ENCODE assay signal across 1 cellular context in the genomic region with DNA sequence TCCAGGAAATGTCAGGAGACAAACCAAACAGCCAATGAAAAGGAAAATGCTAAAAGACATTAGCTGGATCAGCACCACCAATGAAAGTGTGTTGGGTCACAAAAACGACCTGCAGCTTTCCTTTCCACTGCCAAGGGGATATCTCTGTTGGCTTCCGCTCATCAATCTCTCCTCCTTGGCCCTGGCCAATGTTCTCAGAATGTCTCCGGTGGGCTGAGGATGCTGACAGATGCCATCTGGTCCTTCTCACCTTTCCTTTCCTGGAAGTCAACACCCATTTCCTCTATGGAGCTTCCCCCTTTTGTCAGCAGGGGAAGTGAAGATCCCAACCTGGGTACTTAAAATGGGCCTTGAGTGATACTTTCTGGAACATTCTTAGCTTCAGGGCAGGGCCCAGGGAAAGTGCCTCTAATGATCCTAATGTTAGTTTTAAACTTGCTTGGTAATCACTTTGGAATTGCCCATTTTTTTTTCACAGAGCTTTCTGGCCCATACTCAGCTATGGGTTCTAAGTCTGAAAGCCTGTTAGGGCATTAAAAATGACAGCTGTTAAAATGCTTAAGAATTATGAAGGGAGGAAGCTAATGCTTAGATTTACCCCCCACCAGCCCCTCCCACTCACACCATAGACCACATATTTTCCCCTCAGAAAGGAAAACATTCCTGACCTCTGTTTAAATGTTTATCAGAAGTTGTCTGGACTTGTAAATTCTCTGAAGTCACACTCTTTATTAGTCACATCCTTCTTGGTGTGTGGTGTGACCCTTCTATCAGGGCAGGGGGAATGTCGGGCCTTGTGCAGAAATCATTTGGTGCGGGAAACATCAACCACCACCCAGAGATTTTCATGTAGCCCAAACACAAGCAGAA.
A peak's percentile ranks its signal among the peaks of the same experiment; 100 is the strongest.
TF ChIP-seq lines count a peak whose summit lies in the region.

No MANE protein-coding gene starts in this region.

TF ChIP-seq in HEK293, 187 proteins besides CTCF, POLR2A, EP300 and RAD21 (continued from another document and continues in another):
- TF ChIP-seq, protein P1, sequence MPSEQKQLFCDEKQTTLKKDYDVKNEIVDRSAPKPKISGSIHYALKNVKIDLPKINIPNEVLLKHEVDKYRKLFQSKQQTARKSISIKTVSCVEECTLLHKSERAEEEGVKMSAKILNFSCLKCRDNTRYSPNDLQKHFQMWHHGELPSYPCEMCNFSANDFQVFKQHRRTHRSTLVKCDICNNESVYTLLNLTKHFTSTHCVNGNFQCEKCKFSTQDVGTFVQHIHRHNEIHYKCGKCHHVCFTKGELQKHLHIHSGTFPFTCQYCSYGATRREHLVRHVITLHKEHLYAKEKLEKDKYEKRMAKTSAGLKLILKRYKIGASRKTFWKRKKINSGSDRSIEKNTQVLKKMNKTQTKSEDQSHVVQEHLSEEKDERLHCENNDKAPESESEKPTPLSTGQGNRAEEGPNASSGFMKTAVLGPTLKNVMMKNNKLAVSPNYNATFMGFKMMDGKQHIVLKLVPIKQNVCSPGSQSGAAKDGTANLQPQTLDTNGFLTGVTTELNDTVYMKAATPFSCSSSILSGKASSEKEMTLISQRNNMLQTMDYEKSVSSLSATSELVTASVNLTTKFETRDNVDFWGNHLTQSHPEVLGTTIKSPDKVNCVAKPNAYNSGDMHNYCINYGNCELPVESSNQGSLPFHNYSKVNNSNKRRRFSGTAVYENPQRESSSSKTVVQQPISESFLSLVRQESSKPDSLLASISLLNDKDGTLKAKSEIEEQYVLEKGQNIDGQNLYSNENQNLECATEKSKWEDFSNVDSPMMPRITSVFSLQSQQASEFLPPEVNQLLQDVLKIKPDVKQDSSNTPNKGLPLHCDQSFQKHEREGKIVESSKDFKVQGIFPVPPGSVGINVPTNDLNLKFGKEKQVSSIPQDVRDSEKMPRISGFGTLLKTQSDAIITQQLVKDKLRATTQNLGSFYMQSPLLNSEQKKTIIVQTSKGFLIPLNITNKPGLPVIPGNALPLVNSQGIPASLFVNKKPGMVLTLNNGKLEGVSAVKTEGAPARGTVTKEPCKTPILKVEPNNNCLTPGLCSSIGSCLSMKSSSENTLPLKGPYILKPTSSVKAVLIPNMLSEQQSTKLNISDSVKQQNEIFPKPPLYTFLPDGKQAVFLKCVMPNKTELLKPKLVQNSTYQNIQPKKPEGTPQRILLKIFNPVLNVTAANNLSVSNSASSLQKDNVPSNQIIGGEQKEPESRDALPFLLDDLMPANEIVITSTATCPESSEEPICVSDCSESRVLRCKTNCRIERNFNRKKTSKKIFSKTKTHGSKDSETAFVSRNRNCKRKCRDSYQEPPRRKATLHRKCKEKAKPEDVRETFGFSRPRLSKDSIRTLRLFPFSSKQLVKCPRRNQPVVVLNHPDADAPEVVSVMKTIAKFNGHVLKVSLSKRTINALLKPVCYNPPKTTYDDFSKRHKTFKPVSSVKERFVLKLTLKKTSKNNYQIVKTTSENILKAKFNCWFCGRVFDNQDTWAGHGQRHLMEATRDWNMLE (tag by site-specific recombination; conservative IDR thresholded peaks at IDR 0.05; ENCODE audit: low read depth): no peak
- TF ChIP-seq KLF1 (tag by site-specific recombination; IDR thresholded peaks at IDR 0.05) (no peak), ZNF24 (tag by site-specific recombination; IDR thresholded peaks at IDR 0.05) (no peak), MEIS1 (CRISPR knock-in tag; IDR thresholded peaks at IDR 0.05; ENCODE audit: borderline replicate concordance) (no peak), ZNF302 (tag by site-specific recombination; IDR thresholded peaks at IDR 0.05; ENCODE audit: low read depth) (no peak), YY1 (tag by site-specific recombination; IDR thresholded peaks at IDR 0.05) (no peak), ZNF521 (tag by site-specific recombination; IDR thresholded peaks at IDR 0.05) (no peak), EGR2 (tag by site-specific recombination; IDR thresholded peaks at IDR 0.05; ENCODE audit: low read depth) (peak; percentile 20; the same call in 1 of the 2 replicates), ZNF366 (tag by site-specific recombination; conservative IDR thresholded peaks at IDR 0.05) (no peak), ZFP41 (tag by site-specific recombination; IDR thresholded peaks at IDR 0.05; ENCODE audit: borderline replicate concordance) (no peak), ZNF707 (tag by site-specific recombination; IDR thresholded peaks at IDR 0.05) (no peak), ZBTB21 (tag by site-specific recombination; IDR thresholded peaks at IDR 0.05) (no peak), ZNF791 (tag by site-specific recombination; IDR thresholded peaks at IDR 0.05) (no peak), ZNF426 (tag by site-specific recombination; IDR thresholded peaks at IDR 0.05) (no peak), ZNF248 (tag by site-specific recombination; IDR thresholded peaks at IDR 0.05) (no peak), ZNF350 (tag by site-specific recombination; IDR thresholded peaks at IDR 0.05) (no peak), ZNF121 (tag by site-specific recombination; IDR thresholded peaks at IDR 0.05) (no peak), SP7 (tag by site-specific recombination; IDR thresholded peaks at IDR 0.05) (peak; percentile 32; the same call in 1 of the 2 replicates), ZNF335 (tag by site-specific recombination; conservative IDR thresholded peaks at IDR 0.05) (no peak), ZNF175 (tag by site-specific recombination; IDR thresholded peaks at IDR 0.05) (no peak), KLF9 (tag by site-specific recombination; IDR thresholded peaks at IDR 0.05; ENCODE audit: low read depth) (0 out of 2 replicates have a peak, but pooled peaks have one; percentile 29), ZXDB (tag by site-specific recombination; IDR thresholded peaks at IDR 0.05) (no peak), PRDM1 (tag by site-specific recombination; IDR thresholded peaks at IDR 0.05) (no peak), ZNF843 (tag by site-specific recombination; IDR thresholded peaks at IDR 0.05) (peak; percentile 46; the same call in 1 of the 2 replicates), ZNF837 (tag by site-specific recombination; IDR thresholded peaks at IDR 0.05) (no peak), SCRT1 (tag by site-specific recombination; IDR thresholded peaks at IDR 0.05; ENCODE audit: borderline replicate concordance) (no peak), ZNF664 (tag by site-specific recombination; IDR thresholded peaks at IDR 0.05) (no peak), HOXD13 (CRISPR knock-in tag; IDR thresholded peaks at IDR 0.05; ENCODE audit: borderline replicate concordance) (0 out of 2 replicates have a peak, but pooled peaks have one; percentile 69), ZEB2 (tag by site-specific recombination; IDR thresholded peaks at IDR 0.05) (peak; percentile 75), ZNF132 (tag by site-specific recombination; IDR thresholded peaks at IDR 0.05; ENCODE audit: borderline replicate concordance) (peak; percentile 56; the same call in 1 of the 2 replicates), ZNF202 (tag by site-specific recombination; IDR thresholded peaks at IDR 0.05; ENCODE audit: borderline replicate concordance) (no peak), ZNF48 (tag by site-specific recombination; IDR thresholded peaks at IDR 0.05) (no peak), TCF7L2 (IDR thresholded peaks at IDR 0.05; ENCODE audit: borderline replicate concordance, low read depth, low read length) (0 out of 2 replicates have a peak, but pooled peaks have one; percentile 34), RBAK (tag by site-specific recombination; IDR thresholded peaks at IDR 0.05) (no peak), ZNF354C (tag by site-specific recombination; IDR thresholded peaks at IDR 0.05; ENCODE audit: borderline replicate concordance, low read depth) (no peak), ZNF16 (tag by site-specific recombination; IDR thresholded peaks at IDR 0.05; ENCODE audit: low read depth) (no peak), ZNF623 (tag by site-specific recombination; IDR thresholded peaks at IDR 0.05) (no peak), ZNF610 (tag by site-specific recombination; IDR thresholded peaks at IDR 0.05; ENCODE audit: borderline replicate concordance) (no peak), FEZF1 (tag by site-specific recombination; IDR thresholded peaks at IDR 0.05) (peak; percentile 37), ZNF548 (tag by site-specific recombination; IDR thresholded peaks at IDR 0.05) (no peak), YY2 (tag by site-specific recombination; IDR thresholded peaks at IDR 0.05) (no peak), ZNF629 (tag by site-specific recombination; IDR thresholded peaks at IDR 0.05) (peak; percentile 50), ZNF701 (tag by site-specific recombination; IDR thresholded peaks at IDR 0.05) (no peak), ZNF660 (tag by site-specific recombination; IDR thresholded peaks at IDR 0.05) (0 out of 2 replicates have a peak, but pooled peaks have one; percentile 74), ZNF19 (tag by site-specific recombination; IDR thresholded peaks at IDR 0.05; ENCODE audit: low read depth) (no peak), ZNF311 (tag by site-specific recombination; IDR thresholded peaks at IDR 0.05; ENCODE audit: borderline replicate concordance) (no peak), OSR2 (tag by site-specific recombination; IDR thresholded peaks at IDR 0.05) (peak; percentile 45; the same call in 1 of the 2 replicates)
- TF ChIP-seq, protein P2, sequence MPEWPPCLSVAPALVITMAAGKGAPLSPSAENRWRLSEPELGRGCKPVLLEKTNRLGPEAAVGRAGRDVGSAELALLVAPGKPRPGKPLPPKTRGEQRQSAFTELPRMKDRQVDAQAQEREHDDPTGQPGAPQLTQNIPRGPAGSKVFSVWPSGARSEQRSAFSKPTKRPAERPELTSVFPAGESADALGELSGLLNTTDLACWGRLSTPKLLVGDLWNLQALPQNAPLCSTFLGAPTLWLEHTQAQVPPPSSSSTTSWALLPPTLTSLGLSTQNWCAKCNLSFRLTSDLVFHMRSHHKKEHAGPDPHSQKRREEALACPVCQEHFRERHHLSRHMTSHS (tag by site-specific recombination; IDR thresholded peaks at IDR 0.05): no peak
- TF ChIP-seq, protein P3, sequence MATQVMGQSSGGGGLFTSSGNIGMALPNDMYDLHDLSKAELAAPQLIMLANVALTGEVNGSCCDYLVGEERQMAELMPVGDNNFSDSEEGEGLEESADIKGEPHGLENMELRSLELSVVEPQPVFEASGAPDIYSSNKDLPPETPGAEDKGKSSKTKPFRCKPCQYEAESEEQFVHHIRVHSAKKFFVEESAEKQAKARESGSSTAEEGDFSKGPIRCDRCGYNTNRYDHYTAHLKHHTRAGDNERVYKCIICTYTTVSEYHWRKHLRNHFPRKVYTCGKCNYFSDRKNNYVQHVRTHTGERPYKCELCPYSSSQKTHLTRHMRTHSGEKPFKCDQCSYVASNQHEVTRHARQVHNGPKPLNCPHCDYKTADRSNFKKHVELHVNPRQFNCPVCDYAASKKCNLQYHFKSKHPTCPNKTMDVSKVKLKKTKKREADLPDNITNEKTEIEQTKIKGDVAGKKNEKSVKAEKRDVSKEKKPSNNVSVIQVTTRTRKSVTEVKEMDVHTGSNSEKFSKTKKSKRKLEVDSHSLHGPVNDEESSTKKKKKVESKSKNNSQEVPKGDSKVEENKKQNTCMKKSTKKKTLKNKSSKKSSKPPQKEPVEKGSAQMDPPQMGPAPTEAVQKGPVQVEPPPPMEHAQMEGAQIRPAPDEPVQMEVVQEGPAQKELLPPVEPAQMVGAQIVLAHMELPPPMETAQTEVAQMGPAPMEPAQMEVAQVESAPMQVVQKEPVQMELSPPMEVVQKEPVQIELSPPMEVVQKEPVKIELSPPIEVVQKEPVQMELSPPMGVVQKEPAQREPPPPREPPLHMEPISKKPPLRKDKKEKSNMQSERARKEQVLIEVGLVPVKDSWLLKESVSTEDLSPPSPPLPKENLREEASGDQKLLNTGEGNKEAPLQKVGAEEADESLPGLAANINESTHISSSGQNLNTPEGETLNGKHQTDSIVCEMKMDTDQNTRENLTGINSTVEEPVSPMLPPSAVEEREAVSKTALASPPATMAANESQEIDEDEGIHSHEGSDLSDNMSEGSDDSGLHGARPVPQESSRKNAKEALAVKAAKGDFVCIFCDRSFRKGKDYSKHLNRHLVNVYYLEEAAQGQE (tag by site-specific recombination; IDR thresholded peaks at IDR 0.05): no peak
- TF ChIP-seq, protein P4, sequence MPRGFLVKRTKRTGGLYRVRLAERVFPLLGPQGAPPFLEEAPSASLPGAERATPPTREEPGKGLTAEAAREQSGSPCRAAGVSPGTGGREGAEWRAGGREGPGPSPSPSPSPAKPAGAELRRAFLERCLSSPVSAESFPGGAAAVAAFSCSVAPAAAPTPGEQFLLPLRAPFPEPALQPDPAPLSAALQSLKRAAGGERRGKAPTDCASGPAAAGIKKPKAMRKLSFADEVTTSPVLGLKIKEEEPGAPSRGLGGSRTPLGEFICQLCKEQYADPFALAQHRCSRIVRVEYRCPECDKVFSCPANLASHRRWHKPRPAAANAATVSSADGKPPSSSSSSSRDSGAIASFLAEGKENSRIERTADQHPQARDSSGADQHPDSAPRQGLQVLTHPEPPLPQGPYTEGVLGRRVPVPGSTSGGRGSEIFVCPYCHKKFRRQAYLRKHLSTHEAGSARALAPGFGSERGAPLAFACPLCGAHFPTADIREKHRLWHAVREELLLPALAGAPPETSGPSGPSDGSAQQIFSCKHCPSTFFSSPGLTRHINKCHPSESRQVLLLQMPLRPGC (tag by site-specific recombination; IDR thresholded peaks at IDR 0.05): peak; percentile 39; the same call in 1 of the 2 replicates
- TF ChIP-seq, protein P5, sequence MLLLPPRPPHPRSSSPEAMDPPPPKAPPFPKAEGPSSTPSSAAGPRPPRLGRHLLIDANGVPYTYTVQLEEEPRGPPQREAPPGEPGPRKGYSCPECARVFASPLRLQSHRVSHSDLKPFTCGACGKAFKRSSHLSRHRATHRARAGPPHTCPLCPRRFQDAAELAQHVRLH (tag by site-specific recombination; IDR thresholded peaks at IDR 0.05): no peak
- TF ChIP-seq, protein P6, sequence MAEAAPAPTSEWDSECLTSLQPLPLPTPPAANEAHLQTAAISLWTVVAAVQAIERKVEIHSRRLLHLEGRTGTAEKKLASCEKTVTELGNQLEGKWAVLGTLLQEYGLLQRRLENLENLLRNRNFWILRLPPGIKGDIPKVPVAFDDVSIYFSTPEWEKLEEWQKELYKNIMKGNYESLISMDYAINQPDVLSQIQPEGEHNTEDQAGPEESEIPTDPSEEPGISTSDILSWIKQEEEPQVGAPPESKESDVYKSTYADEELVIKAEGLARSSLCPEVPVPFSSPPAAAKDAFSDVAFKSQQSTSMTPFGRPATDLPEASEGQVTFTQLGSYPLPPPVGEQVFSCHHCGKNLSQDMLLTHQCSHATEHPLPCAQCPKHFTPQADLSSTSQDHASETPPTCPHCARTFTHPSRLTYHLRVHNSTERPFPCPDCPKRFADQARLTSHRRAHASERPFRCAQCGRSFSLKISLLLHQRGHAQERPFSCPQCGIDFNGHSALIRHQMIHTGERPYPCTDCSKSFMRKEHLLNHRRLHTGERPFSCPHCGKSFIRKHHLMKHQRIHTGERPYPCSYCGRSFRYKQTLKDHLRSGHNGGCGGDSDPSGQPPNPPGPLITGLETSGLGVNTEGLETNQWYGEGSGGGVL (tag by site-specific recombination; IDR thresholded peaks at IDR 0.05): peak; percentile 68
- TF ChIP-seq, protein P7, sequence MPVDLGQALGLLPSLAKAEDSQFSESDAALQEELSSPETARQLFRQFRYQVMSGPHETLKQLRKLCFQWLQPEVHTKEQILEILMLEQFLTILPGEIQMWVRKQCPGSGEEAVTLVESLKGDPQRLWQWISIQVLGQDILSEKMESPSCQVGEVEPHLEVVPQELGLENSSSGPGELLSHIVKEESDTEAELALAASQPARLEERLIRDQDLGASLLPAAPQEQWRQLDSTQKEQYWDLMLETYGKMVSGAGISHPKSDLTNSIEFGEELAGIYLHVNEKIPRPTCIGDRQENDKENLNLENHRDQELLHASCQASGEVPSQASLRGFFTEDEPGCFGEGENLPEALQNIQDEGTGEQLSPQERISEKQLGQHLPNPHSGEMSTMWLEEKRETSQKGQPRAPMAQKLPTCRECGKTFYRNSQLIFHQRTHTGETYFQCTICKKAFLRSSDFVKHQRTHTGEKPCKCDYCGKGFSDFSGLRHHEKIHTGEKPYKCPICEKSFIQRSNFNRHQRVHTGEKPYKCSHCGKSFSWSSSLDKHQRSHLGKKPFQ (tag by site-specific recombination; IDR thresholded peaks at IDR 0.05): peak; percentile 91
